ENCODE assay signal across 8 cellular contexts in genomic region chr10:30553625-30554442, GRCh38.
DNase-seq lines count a peak whose midpoint lies in the region; ATAC-seq and TF ChIP-seq lines count a peak whose summit lies in the region.

No MANE protein-coding gene starts in this region.

- DNase-seq in G401 (ENCODE audit: low spot score) (peak; percentile 5), WTC11 (ENCODE audit: low spot score) (peak; percentile 65), right cardiac atrium (peak; percentile 82 to 93 (median 90)), retina (peak; percentile 66), immature natural killer cell (no peak)
- no peak for DNase-seq in activated naive CD4-positive, alpha-beta T cell (lab: John Stamatoyannopoulos, UW)

- H3K9me3 ChIP-seq in right cardiac atrium (ENCODE audit: control insufficient read depth, low read length), result no peaks in the 10 kb centered on the region

- WGBS in right cardiac atrium, result 19% methylated on average over 12 of the region's 12 CpGs

- peak overlapping the region; percentile 30 for H3K4me3 ChIP-seq in right cardiac atrium (ENCODE audit: low read length)

- no peaks in the 10 kb centered on the region for H3K27me3 ChIP-seq in right cardiac atrium (ENCODE audit: control insufficient read depth, insufficient read depth)

- no peaks in the 10 kb centered on the region for H3K27me3 Mint-ChIP-seq in WTC11 (ENCODE audit: low read depth)
- H3K27me3 Mint-ChIP-seq in immature natural killer cell (ENCODE audit: low read depth in 3 of 3), result peaks cover 0 to 2% (median 0%) of the 10 kb centered on the region in 3 donors

- TF ChIP-seq CTCF in WTC11 (IDR thresholded peaks at IDR 0.05), result no peak

- POLR2A ChIA-PET in WTC11 (lab: Charles Lee), result interaction anchor here (0.7 to 1.0 kb wide), 2 partner anchors 32 to 121 kb away, joined by 3 read pairs; no protein-coding TSS in a partner anchor

- H3K4me1 Mint-ChIP-seq in WTC11, result peaks cover 44% of the 10 kb centered on the region
- H3K4me1 Mint-ChIP-seq in immature natural killer cell, result peaks cover 3 to 7% of the 10 kb centered on the region in 2 donors

- peak; percentile 89 for ATAC-seq in WTC11
- peak; percentile 97 to 98 for ATAC-seq in right cardiac atrium
- ATAC-seq in HG03432 (IDR thresholded peaks at IDR 0.05; ENCODE audit: unreplicated experiment), result no peak
- no peak for ATAC-seq in GM21447 (IDR thresholded peaks at IDR 0.05; ENCODE audit: unreplicated experiment)

- intact Hi-C loops in right cardiac atrium (cut with DNase I), result no loop called here

- in situ Hi-C loops in G401 (cut with HindIII; ENCODE audit: low sequenced_read_pairs), result no loop called here

- CTCF ChIA-PET in WTC11 (lab: Charles Lee), result interaction anchor here (0.6 to 2.8 kb wide), 12 partner anchors 12 to 1135 kb away, joined by 3 to 17 read pairs (median 4); no protein-coding TSS in a partner anchor

- H3K27ac ChIP-seq in right cardiac atrium (ENCODE audit: low read length), result peak overlapping the region; percentile 87

- peak overlapping the region; percentile 54 for H3K4me3 Mint-ChIP-seq in WTC11
- H3K4me3 Mint-ChIP-seq in immature natural killer cell, result no peak overlapping the region

- H3K36me3 Mint-ChIP-seq in WTC11 (no peaks in the 10 kb centered on the region), immature natural killer cell (peaks cover 0 to 8% (median 0%) of the 10 kb centered on the region in 3 donors)

- no peaks in the 10 kb centered on the region for H3K9me3 Mint-ChIP-seq in WTC11
- H3K9me3 Mint-ChIP-seq in immature natural killer cell, result no peaks in the 10 kb centered on the region

- H3K4me1 ChIP-seq in right cardiac atrium (ENCODE audit: control insufficient read depth, insufficient read depth, low read length), result peaks cover 1% of the 10 kb centered on the region

- H3K27ac Mint-ChIP-seq in WTC11, result peak overlapping the region; percentile 98
- H3K27ac Mint-ChIP-seq in immature natural killer cell, result peak overlapping the region in 1 of 6 donors; percentile 26

TF ChIP-seq in WTC11, 78 proteins besides CTCF, POLR2A, EP300 and RAD21 (continues in another document):
- TF ChIP-seq ZNF317 (CRISPR knock-in tag; IDR thresholded peaks at IDR 0.05; ENCODE audit: borderline replicate concordance, low read depth), result no peak
- TF ChIP-seq FOXK1 (CRISPR knock-in tag; IDR thresholded peaks at IDR 0.05), result peak; percentile 92
- TF ChIP-seq TCF7 (CRISPR knock-in tag; IDR thresholded peaks at IDR 0.05; ENCODE audit: low read depth), result no peak
- TF ChIP-seq ZNF532 (CRISPR knock-in tag; IDR thresholded peaks at IDR 0.05; ENCODE audit: borderline replicate concordance), result no peak
- no peak for TF ChIP-seq ZNF121 (CRISPR knock-in tag; IDR thresholded peaks at IDR 0.05)
- no peak for TF ChIP-seq CDX4 (CRISPR knock-in tag; IDR thresholded peaks at IDR 0.05; ENCODE audit: borderline replicate concordance)
- TF ChIP-seq ZMAT4 (CRISPR knock-in tag; IDR thresholded peaks at IDR 0.05), result no peak
- no peak for TF ChIP-seq ZNF396 (CRISPR knock-in tag; IDR thresholded peaks at IDR 0.05; ENCODE audit: borderline replicate concordance)
- TF ChIP-seq, protein P1, sequence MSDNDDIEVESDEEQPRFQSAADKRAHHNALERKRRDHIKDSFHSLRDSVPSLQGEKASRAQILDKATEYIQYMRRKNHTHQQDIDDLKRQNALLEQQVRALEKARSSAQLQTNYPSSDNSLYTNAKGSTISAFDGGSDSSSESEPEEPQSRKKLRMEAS (CRISPR knock-in tag; IDR thresholded peaks at IDR 0.05), result peak; percentile 75
- TF ChIP-seq, protein P2, sequence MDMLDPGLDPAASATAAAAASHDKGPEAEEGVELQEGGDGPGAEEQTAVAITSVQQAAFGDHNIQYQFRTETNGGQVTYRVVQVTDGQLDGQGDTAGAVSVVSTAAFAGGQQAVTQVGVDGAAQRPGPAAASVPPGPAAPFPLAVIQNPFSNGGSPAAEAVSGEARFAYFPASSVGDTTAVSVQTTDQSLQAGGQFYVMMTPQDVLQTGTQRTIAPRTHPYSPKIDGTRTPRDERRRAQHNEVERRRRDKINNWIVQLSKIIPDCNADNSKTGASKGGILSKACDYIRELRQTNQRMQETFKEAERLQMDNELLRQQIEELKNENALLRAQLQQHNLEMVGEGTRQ (CRISPR knock-in tag; IDR thresholded peaks at IDR 0.05), result peak; percentile 93
- no peak for TF ChIP-seq NR2C2 (CRISPR knock-in tag; IDR thresholded peaks at IDR 0.05)
- TF ChIP-seq IRF2 (CRISPR knock-in tag; IDR thresholded peaks at IDR 0.05; ENCODE audit: borderline replicate concordance, low read depth), result no peak
- TF ChIP-seq, protein P3, sequence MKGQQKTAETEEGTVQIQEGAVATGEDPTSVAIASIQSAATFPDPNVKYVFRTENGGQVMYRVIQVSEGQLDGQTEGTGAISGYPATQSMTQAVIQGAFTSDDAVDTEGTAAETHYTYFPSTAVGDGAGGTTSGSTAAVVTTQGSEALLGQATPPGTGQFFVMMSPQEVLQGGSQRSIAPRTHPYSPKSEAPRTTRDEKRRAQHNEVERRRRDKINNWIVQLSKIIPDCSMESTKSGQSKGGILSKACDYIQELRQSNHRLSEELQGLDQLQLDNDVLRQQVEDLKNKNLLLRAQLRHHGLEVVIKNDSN (CRISPR knock-in tag; IDR thresholded peaks at IDR 0.05), result peak; percentile 94
- TF ChIP-seq RORB (CRISPR knock-in tag; IDR thresholded peaks at IDR 0.05), result no peak
- no peak for TF ChIP-seq JAZF1 (CRISPR knock-in tag; IDR thresholded peaks at IDR 0.05)
- TF ChIP-seq MLX (CRISPR knock-in tag; IDR thresholded peaks at IDR 0.05), result no peak
- TF ChIP-seq SP1 (CRISPR knock-in tag; conservative IDR thresholded peaks at IDR 0.05), result no peak; the same call in none of the 2 replicates
- no peak for TF ChIP-seq CREM (CRISPR knock-in tag; IDR thresholded peaks at IDR 0.05)
- no peak for TF ChIP-seq OVOL2 (CRISPR knock-in tag; IDR thresholded peaks at IDR 0.05; ENCODE audit: borderline replicate concordance)

Comparison
In these comparisons a context has a peak if more than half of its experiments do, and no peak if none do; other contexts are left out.
1. DNase-seq: peak in G401 (single experiment), WTC11 (single experiment), right cardiac atrium (3 of 3) and retina (single experiment); none in immature natural killer cell (0 of 3) and activated naive CD4-positive, alpha-beta T cell (0 of 4).
2. ATAC-seq: peak in WTC11 (single experiment) and right cardiac atrium (2 of 2); none in HG03432 (single experiment) and GM21447 (single experiment).